Comparison of ENCODE assay signal across 8 cellular contexts in the genomic region with DNA sequence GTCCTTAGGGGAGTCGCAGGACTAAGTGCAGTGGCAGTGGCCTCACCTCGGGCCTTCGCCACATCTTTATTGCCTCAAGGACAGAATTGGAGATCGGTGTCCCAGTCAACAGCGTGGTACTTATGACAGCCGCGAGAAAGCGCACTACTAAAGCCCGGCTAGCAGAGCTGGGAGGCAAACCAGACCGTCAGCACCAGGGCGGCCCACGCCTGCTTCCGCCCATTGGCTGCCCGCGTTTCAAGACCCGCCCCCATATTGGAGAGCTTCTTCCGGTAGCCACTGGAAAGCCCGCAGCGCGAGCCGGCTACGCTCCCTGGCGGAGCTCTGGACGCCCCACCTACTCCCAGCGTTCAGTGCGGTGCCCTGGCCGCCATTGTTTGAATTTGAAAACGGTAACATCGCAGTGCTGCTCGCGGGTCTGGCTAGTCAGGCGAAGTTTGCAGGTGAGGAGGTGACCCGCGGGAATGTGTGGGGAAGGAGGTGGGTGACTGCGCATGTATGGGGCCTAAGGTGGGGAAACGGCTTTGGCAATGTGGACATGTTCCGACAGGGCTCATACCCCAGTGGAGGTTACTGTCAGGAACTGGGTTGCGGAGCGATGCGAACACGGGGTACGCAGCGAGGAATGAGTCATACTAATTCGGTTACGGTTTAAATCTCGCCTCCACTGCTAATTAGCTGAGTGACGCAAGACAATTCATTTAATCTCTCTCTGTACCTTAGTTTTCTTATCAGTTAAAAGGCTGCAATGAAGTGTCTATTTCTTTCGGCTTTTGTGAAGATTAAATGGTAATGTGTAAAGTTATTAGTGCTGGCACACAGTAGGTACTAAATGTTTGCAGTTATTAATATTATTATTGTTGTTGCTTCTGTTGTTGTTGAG. TPM values are rescaled to one million over a fixed set of nuclear protein-coding genes. Genes with fewer than 3 reads are reported as not detected.
DNase-seq lines count a peak whose midpoint lies in the region; ATAC-seq and TF ChIP-seq lines count a peak whose summit lies in the region.

A gene with protein sequence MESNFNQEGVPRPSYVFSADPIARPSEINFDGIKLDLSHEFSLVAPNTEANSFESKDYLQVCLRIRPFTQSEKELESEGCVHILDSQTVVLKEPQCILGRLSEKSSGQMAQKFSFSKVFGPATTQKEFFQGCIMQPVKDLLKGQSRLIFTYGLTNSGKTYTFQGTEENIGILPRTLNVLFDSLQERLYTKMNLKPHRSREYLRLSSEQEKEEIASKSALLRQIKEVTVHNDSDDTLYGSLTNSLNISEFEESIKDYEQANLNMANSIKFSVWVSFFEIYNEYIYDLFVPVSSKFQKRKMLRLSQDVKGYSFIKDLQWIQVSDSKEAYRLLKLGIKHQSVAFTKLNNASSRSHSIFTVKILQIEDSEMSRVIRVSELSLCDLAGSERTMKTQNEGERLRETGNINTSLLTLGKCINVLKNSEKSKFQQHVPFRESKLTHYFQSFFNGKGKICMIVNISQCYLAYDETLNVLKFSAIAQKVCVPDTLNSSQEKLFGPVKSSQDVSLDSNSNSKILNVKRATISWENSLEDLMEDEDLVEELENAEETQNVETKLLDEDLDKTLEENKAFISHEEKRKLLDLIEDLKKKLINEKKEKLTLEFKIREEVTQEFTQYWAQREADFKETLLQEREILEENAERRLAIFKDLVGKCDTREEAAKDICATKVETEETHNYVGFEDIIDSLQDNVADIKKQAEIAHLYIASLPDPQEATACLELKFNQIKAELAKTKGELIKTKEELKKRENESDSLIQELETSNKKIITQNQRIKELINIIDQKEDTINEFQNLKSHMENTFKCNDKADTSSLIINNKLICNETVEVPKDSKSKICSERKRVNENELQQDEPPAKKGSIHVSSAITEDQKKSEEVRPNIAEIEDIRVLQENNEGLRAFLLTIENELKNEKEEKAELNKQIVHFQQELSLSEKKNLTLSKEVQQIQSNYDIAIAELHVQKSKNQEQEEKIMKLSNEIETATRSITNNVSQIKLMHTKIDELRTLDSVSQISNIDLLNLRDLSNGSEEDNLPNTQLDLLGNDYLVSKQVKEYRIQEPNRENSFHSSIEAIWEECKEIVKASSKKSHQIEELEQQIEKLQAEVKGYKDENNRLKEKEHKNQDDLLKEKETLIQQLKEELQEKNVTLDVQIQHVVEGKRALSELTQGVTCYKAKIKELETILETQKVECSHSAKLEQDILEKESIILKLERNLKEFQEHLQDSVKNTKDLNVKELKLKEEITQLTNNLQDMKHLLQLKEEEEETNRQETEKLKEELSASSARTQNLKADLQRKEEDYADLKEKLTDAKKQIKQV (N-terminal part only) (plus strand): TSS at position 353 of the 883 bp plus-strand sequence. CDS start 3,705 bp downstream, outside the sequence.

- DNase-seq in GM10266 (ENCODE audit: extremely low spot score) (peak; percentile 92), NCI-H1092 (lab: John Stamatoyannopoulos, UW) (peak; percentile 95), globus pallidus (ENCODE audit: low spot score) (peak; percentile 97), nucleus accumbens (lab: John Stamatoyannopoulos, UW) (peak; percentile 61 to 97 (median 94))

- H3K9me3 Mint-ChIP-seq in activated naive CD4-positive, alpha-beta T cell treated with anti-CD3 and anti-CD28 coated beads, Interleukin-2, amount 50 U/mL, for 24 hours, result no peaks in the 10 kb centered on the region

- peak within 1 kb of the TSS; percentile 94 for H3K27ac Mint-ChIP-seq in activated naive CD4-positive, alpha-beta T cell treated with anti-CD3 and anti-CD28 coated beads, Interleukin-2, amount 50 U/mL, for 24 hours

- H3K36me3 Mint-ChIP-seq in activated naive CD4-positive, alpha-beta T cell treated with anti-CD3 and anti-CD28 coated beads, Interleukin-2, amount 50 U/mL, for 24 hours, result no peaks in the 10 kb centered on the region

- peak; percentile 53 for TF ChIP-seq CTCF in GM10266 (IDR thresholded peaks at IDR 0.05; ENCODE audit: control insufficient read depth, insufficient read depth, low read depth, missing control alignments)

- H3K4me3 Mint-ChIP-seq in activated naive CD4-positive, alpha-beta T cell treated with anti-CD3 and anti-CD28 coated beads, Interleukin-2, amount 50 U/mL, for 24 hours, result peak within 1 kb of the TSS; percentile 96

- H3K4me1 Mint-ChIP-seq in activated naive CD4-positive, alpha-beta T cell treated with anti-CD3 and anti-CD28 coated beads, Interleukin-2, amount 50 U/mL, for 24 hours, result peaks cover 36% of the 10 kb centered on the region

- ATAC-seq in HG02610 (IDR thresholded peaks at IDR 0.05; ENCODE audit: unreplicated experiment) (peak; percentile 99), SK-N-SH treated with all-trans-retinoic acid at 6 μM for 48 hours (peak; percentile 99)

- no peaks in the 10 kb centered on the region for H3K27me3 Mint-ChIP-seq in activated naive CD4-positive, alpha-beta T cell treated with anti-CD3 and anti-CD28 coated beads, Interleukin-2, amount 50 U/mL, for 24 hours

- H3K27ac ChIP-seq in temporal lobe (ENCODE audit: low read depth, low read length), result peak within 1 kb of the TSS; percentile 58

TF ChIP-seq in SK-N-SH treated with all-trans-retinoic acid at 6 μM for 48 hours, 23 proteins besides CTCF, POLR2A, EP300 and RAD21:
- no peak for TF ChIP-seq ARNTL (CRISPR knock-in tag; IDR thresholded peaks at IDR 0.05; ENCODE audit: borderline replicate concordance, low read depth)

RNA-seq across cellular contexts. Expression of the gene that starts here (rescaled TPM):
- total RNA-seq in temporal lobe, result 8.1 TPM

Comparison
In these comparisons a context has a peak if more than half of its experiments do, and no peak if none do; other contexts are left out.
1. Peak in every context shown above with its lines: DNase-seq, ATAC-seq and H3K27ac ChIP-seq.